In the genomic region with DNA sequence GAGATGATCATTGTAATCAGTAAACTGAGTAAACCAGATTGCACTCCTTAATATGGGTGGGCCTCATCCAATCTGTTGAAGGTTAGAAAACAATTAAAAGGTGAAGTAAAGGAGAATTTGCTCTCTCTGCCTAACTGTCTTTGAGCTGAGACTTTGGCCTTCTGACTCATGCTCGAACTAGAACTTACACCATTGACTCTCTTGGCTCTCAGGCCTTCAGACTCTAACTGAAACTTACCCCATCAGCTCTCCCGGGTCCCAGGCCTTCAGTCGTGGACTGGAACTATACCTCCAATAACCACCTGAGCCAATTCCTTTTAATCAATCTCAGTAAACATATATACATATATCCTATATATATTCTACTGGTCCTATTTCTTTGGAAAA, we compare ENCODE assay signal across 17 cellular contexts. TPM values are rescaled to one million over a fixed set of nuclear protein-coding genes. Genes with fewer than 3 reads are reported as not detected.
DNase-seq lines count a peak whose midpoint lies in the region; ATAC-seq, FAIRE-seq and TF ChIP-seq lines count a peak whose summit lies in the region.
"Had no signal": no experiment of that assay in that cellular context is flagged by ENCODE, and none has a peak within 500 bp of the region (broad histone marks: within the 10 kb centered on the region; RNA-seq: fewer than 3 reads in every experiment).

No MANE protein-coding gene starts in this region.

- no peak for TF ChIP-seq EP300 in HepG2 (IDR thresholded peaks at IDR 0.05; ENCODE audit: low read depth in 2 of 2, low read length in 2 of 2)
- no peak for TF ChIP-seq EP300 in HepG2 (CRISPR knock-in tag; IDR thresholded peaks at IDR 0.05; ENCODE audit: borderline replicate concordance)

- TF ChIP-seq RAD21 in HepG2 (CRISPR knock-in tag; IDR thresholded peaks at IDR 0.05), result no peak

- FAIRE-seq in HepG2 (lab: Jason Lieb, UNC), result no peak
- FAIRE-seq: GM19239, H1 had no signal

- in situ Hi-C loops in HepG2 (cut with HindIII; ENCODE audit: extremely low pct_ligation_motif_present, low pct_unique_long_range_greater_than_20kb), result no loop called here

- 93% methylated on average over 3 of the region's 3 CpGs for WGBS in HepG2 (ENCODE audit: low lambda C conversion rate)

- peaks cover 5% of the 10 kb centered on the region for H3K36me3 Mint-ChIP-seq in neural crest cell (ENCODE audit: low read depth)
- no peaks in the 10 kb centered on the region for H3K36me3 Mint-ChIP-seq in activated T-helper 2 cell treated with anti-CD3 and anti-CD28 coated beads, Interferon-gamma antibody, Interleukin-2, Interleukin-4, amounts not matched to agents 10 μg/mL and 5 μg/mL and 100 μg/mL, durations not matched to agents 14 hours and 24 hours and 36 hours (ENCODE audit: low read depth)
- H3K36me3 Mint-ChIP-seq in activated naive CD4-positive, alpha-beta T cell treated with anti-CD3 and anti-CD28 coated beads for 36 hours (ENCODE audit: low read depth), result no peaks in the 10 kb centered on the region
- H3K36me3 Mint-ChIP-seq: CD14-positive monocyte; CD4-positive, alpha-beta memory T cell had no signal

- H3K27ac Mint-ChIP-seq in neural crest cell (ENCODE audit: unreplicated experiment), result peak overlapping the region; percentile 52
- H3K27ac Mint-ChIP-seq in activated T-helper 2 cell treated with anti-CD3 and anti-CD28 coated beads, Interferon-gamma antibody, Interleukin-2, Interleukin-4, amounts not matched to agents 10 μg/mL and 5 μg/mL and 100 μg/mL, durations not matched to agents 14 hours and 24 hours and 36 hours, result no peak overlapping the region
- no peak overlapping the region for H3K27ac Mint-ChIP-seq in activated naive CD4-positive, alpha-beta T cell treated with anti-CD3 and anti-CD28 coated beads for 36 hours
- H3K27ac Mint-ChIP-seq: CD4-positive, alpha-beta memory T cell had no signal

- H3K9me3 ChIP-seq in HEK293 (ENCODE audit: control insufficient read depth, insufficient read depth, low read depth, low read length), result no peaks in the 10 kb centered on the region
- H3K9me3 ChIP-seq in iPS-15b (ENCODE audit: control insufficient read depth, insufficient read depth, low read length), result no peaks in the 10 kb centered on the region
- H3K9me3 ChIP-seq in HepG2 (ENCODE audit: low read length), result no peaks in the 10 kb centered on the region
- H3K9me3 ChIP-seq: BLaER1 had no signal

- H3K36me3 ChIP-seq in HEK293 (ENCODE audit: control insufficient read depth in 2 of 2, insufficient read depth in 1 of 2, low read length in 2 of 2) (no peaks in the 10 kb centered on the region), iPS-15b (ENCODE audit: control insufficient read depth, insufficient read depth, low read length) (no peaks in the 10 kb centered on the region), HepG2 (replicated peaks in 1 of 2; ENCODE audit: control insufficient read depth in 1 of 2, insufficient read depth in 2 of 2, low read length in 2 of 2) (0 out of 5 replicates have a peak, but pooled peaks cover 0 to 8% of the 10 kb centered on the region in 2 experiments)
- H3K36me3 ChIP-seq: BLaER1 had no signal

- peaks cover 61% of the 10 kb centered on the region for H3K4me1 Mint-ChIP-seq in neural crest cell
- no peaks in the 10 kb centered on the region for H3K4me1 Mint-ChIP-seq in activated T-helper 2 cell treated with anti-CD3 and anti-CD28 coated beads, Interferon-gamma antibody, Interleukin-2, Interleukin-4, amounts not matched to agents 10 μg/mL and 5 μg/mL and 100 μg/mL, durations not matched to agents 14 hours and 24 hours and 36 hours (ENCODE audit: low read depth)
- no peaks in the 10 kb centered on the region for H3K4me1 Mint-ChIP-seq in activated naive CD4-positive, alpha-beta T cell treated with anti-CD3 and anti-CD28 coated beads for 36 hours (ENCODE audit: low read depth)
- H3K4me1 Mint-ChIP-seq: CD14-positive monocyte; CD4-positive, alpha-beta memory T cell had no signal

- POLR2A ChIA-PET in HEK293 (lab: Yijun Ruan, JAX) (no interaction called here), HepG2 (lab: Yijun Ruan, JAX) (interaction anchor here (1.0 kb wide), 1 partner anchor 34 kb away, joined by 4 read pairs; a partner anchor contains a TSS)

- H3K79me2 ChIP-seq in HepG2 (ENCODE audit: insufficient read depth, low read length), result peaks cover 94% of the 10 kb centered on the region

- peaks cover 3% of the 10 kb centered on the region for H3K9me3 Mint-ChIP-seq in neural crest cell
- no peaks in the 10 kb centered on the region for H3K9me3 Mint-ChIP-seq in activated T-helper 2 cell treated with anti-CD3 and anti-CD28 coated beads, Interferon-gamma antibody, Interleukin-2, Interleukin-4, amounts not matched to agents 10 μg/mL and 5 μg/mL and 100 μg/mL, durations not matched to agents 14 hours and 24 hours and 36 hours
- no peaks in the 10 kb centered on the region for H3K9me3 Mint-ChIP-seq in activated naive CD4-positive, alpha-beta T cell treated with anti-CD3 and anti-CD28 coated beads for 36 hours
- H3K9me3 Mint-ChIP-seq: CD4-positive, alpha-beta memory T cell; H9 had no signal

- H3K4me3 Mint-ChIP-seq in neural crest cell, result no peak overlapping the region
- H3K4me3 Mint-ChIP-seq in activated T-helper 2 cell treated with anti-CD3 and anti-CD28 coated beads, Interferon-gamma antibody, Interleukin-2, Interleukin-4, amounts not matched to agents 10 μg/mL and 5 μg/mL and 100 μg/mL, durations not matched to agents 14 hours and 24 hours and 36 hours (ENCODE audit: low read depth), result no peak overlapping the region
- H3K4me3 Mint-ChIP-seq in activated naive CD4-positive, alpha-beta T cell treated with anti-CD3 and anti-CD28 coated beads for 36 hours, result no peak overlapping the region
- H3K4me3 Mint-ChIP-seq: CD14-positive monocyte; CD4-positive, alpha-beta memory T cell; H9 had no signal

- BruUV-seq in HepG2 (replicated peaks; lab: Mats Ljungman, UMichigan), result no TSS peak

- H3K27me3 Mint-ChIP-seq in neural crest cell (ENCODE audit: low read depth), result peaks cover 2% of the 10 kb centered on the region
- peaks cover 3% of the 10 kb centered on the region for H3K27me3 Mint-ChIP-seq in activated T-helper 2 cell treated with anti-CD3 and anti-CD28 coated beads, Interferon-gamma antibody, Interleukin-2, Interleukin-4, amounts not matched to agents 10 μg/mL and 5 μg/mL and 100 μg/mL, durations not matched to agents 14 hours and 24 hours and 36 hours (ENCODE audit: low read depth)
- no peaks in the 10 kb centered on the region for H3K27me3 Mint-ChIP-seq in activated naive CD4-positive, alpha-beta T cell treated with anti-CD3 and anti-CD28 coated beads for 36 hours (ENCODE audit: low read depth)

- CTCF ChIA-PET in HEK293 (lab: Yijun Ruan, JAX) (no interaction called here), HepG2 (lab: Yijun Ruan, JAX; ENCODE audit: low intra/inter-chr PET ratio, low total read pairs) (no interaction called here)
- CTCF ChIA-PET in activated naive CD4-positive, alpha-beta T cell treated with anti-CD3 and anti-CD28 coated beads for 36 hours (lab: Charles Lee), result no interaction called here

- H4K20me1 ChIP-seq in HepG2 (ENCODE audit: insufficient read depth, low read length), result peaks cover 49% of the 10 kb centered on the region
- H4K20me1 ChIP-seq: BLaER1 had no signal

- TF ChIP-seq POLR2A in HepG2 (IDR thresholded peaks at IDR 0.05; ENCODE audit: insufficient read depth in 1 of 2, low read depth in 2 of 2, low read length in 2 of 2), result no peak

- H3K27ac ChIP-seq in HEK293 (ENCODE audit: extremely low read depth, low read depth, low read length) (no peak overlapping the region), HepG2 (ENCODE audit: extremely low read length, insufficient read depth, low read length) (no peak overlapping the region)
- H3K27ac ChIP-seq: BLaER1 had no signal

- no peak overlapping the region for H3K4me3 ChIP-seq in HEK293 (ENCODE audit: low read depth, low read length)
- H3K4me3 ChIP-seq in iPS-15b (ENCODE audit: low read depth, low read length), result no peak overlapping the region
- H3K4me3 ChIP-seq in HepG2 (replicated peaks in 1 of 3; ENCODE audit: insufficient read depth in 1 of 3, low read depth in 2 of 3, low read length in 3 of 3), result no peak overlapping the region
- H3K4me3 ChIP-seq: BLaER1 had no signal

- H3K4me1 ChIP-seq in HEK293 (ENCODE audit: control insufficient read depth, insufficient read depth, low read length) (0 out of 2 replicates have a peak, but pooled peaks cover 3% of the 10 kb centered on the region), iPS-15b (ENCODE audit: control insufficient read depth, insufficient read depth, low read length) (peaks cover 35% of the 10 kb centered on the region), HepG2 (ENCODE audit: insufficient read depth, low read length) (peaks cover 52% of the 10 kb centered on the region)
- H3K4me1 ChIP-seq: BLaER1 had no signal

- no peak for TF ChIP-seq CTCF in HEK293 (tag by site-specific recombination; IDR thresholded peaks at IDR 0.05)
- TF ChIP-seq CTCF in HepG2 (CRISPR knock-in tag; IDR thresholded peaks at IDR 0.05), result no peak
- TF ChIP-seq CTCF in neural crest cell (conservative IDR thresholded peaks at IDR 0.05), result no peak

- H3K9ac ChIP-seq in iPS-15b (ENCODE audit: low read depth, low read length) (peak overlapping the region; percentile 17), HepG2 (ENCODE audit: insufficient read depth, low read depth, low read length) (no peak overlapping the region)
- H3K9ac ChIP-seq: BLaER1 had no signal

- DNase-seq in HepG2 (ENCODE audit: low spot score) (no peak), neural crest cell (ENCODE audit: low read depth, low spot score) (no peak), LoVo (ENCODE audit: low spot score) (no peak)
- no peak for DNase-seq in activated T-helper 2 cell treated with anti-CD3 and anti-CD28 coated beads, Interferon-gamma antibody, Interleukin-2, Interleukin-4, amounts not matched to agents 10 μg/mL and 5 μg/mL and 100 μg/mL, durations not matched to agents 14 hours and 24 hours and 36 hours (ENCODE audit: low spot score)
- DNase-seq in activated naive CD4-positive, alpha-beta T cell treated with anti-CD3 and anti-CD28 coated beads for 36 hours, result no peak
- DNase-seq: 8988T; CD4-positive, alpha-beta memory T cell; DMS153; DMS79; GDM1; H9 had no signal

- no peak overlapping the region for H2AFZ ChIP-seq in HepG2 (ENCODE audit: low read length)

- peak; percentile 35; the same call in 1 of the 3 replicates for ATAC-seq in HepG2

- H3K27me3 ChIP-seq in iPS-15b (ENCODE audit: control insufficient read depth, insufficient read depth, low read length), result no peaks in the 10 kb centered on the region
- no peaks in the 10 kb centered on the region for H3K27me3 ChIP-seq in HepG2 (ENCODE audit: control insufficient read depth in 1 of 2, insufficient read depth in 2 of 2, low read length in 2 of 2)
- H3K27me3 ChIP-seq: BLaER1 had no signal

- H3K4me2 ChIP-seq in HepG2 (ENCODE audit: low read depth, low read length), result no peak overlapping the region
- H3K4me2 ChIP-seq: BLaER1 had no signal

- intact Hi-C loops in HepG2 (cut with micrococcal nuclease; ENCODE audit: unreplicated experiment), result no loop called here
- intact Hi-C loops in activated T-helper 2 cell treated with anti-CD3 and anti-CD28 coated beads, Interferon-gamma antibody, Interleukin-2, Interleukin-4, amounts not matched to agents 10 μg/mL and 5 μg/mL and 100 μg/mL, durations not matched to agents 14 hours and 24 hours and 36 hours (cut with micrococcal nuclease), result no loop called here
- intact Hi-C loops in activated naive CD4-positive, alpha-beta T cell treated with anti-CD3 and anti-CD28 coated beads for 36 hours (cut with micrococcal nuclease), result no loop called here

RNA-seq across cellular contexts. Expression of a gene that starts 34.0 kb away (rescaled TPM):
- total RNA-seq in HepG2 (2016; rRNA removed; fragmentation: Illumina TruSeq; extraction: Trizol) (51.4 and 68.7 TPM in 2 replicates), neural crest cell (45.3 and 51.5 TPM in 2 replicates)
- 8.1 and 10.5 TPM in 2 replicates for total RNA-seq in HepG2 (2016; cell fraction: cytosol; rRNA removed; fragmentation: Illumina TruSeq; extraction: Trizol; ENCODE audit: low read depth)
- 51.6 and 65.3 TPM in 2 replicates for total RNA-seq in HepG2 (2016; cell fraction: insoluble cytoplasmic fraction; rRNA removed; fragmentation: Illumina TruSeq; extraction: Trizol)
- 23.6 and 26.4 TPM in 2 replicates for total RNA-seq in HepG2 (2016; cell fraction: membrane; rRNA removed; fragmentation: Illumina TruSeq; extraction: Trizol)
- total RNA-seq in HepG2 (2016; cell fraction: nucleus; rRNA removed; fragmentation: Illumina TruSeq; extraction: Trizol), result 111 and 112 TPM in 2 replicates
- polyA plus RNA-seq in HepG2 (2011; rRNA removed), result 42.1 and 43.8 TPM in 2 replicates
- polyA plus RNA-seq in HepG2 (2011; cell fraction: cytosol; rRNA removed), result 21.7 and 35.6 TPM in 2 replicates
- 35.4 and 41.4 TPM in 2 replicates for polyA plus RNA-seq in HepG2 (2011; cell fraction: nucleus; rRNA removed)
- polyA plus RNA-seq in HepG2 (2012), result 45.1 and 63.2 TPM in 2 replicates
- 1.6 TPM in 2 replicates for polyA plus RNA-seq in HepG2 (2016; cell fraction: cytosol; fragmentation: Illumina TruSeq; extraction: Trizol; ENCODE audit: low read depth)
- 39.9 and 43.3 TPM in 2 replicates for polyA plus RNA-seq in HepG2 (2016; cell fraction: insoluble cytoplasmic fraction; fragmentation: Illumina TruSeq; extraction: Trizol; ENCODE audit: low read depth)
- 7.6 and 7.9 TPM in 2 replicates for polyA plus RNA-seq in HepG2 (2016; cell fraction: membrane; fragmentation: Illumina TruSeq; extraction: Trizol; ENCODE audit: low read depth)
- 106 and 117 TPM in 2 replicates for polyA plus RNA-seq in HepG2 (2016; cell fraction: nucleus; fragmentation: Illumina TruSeq; extraction: Trizol; ENCODE audit: insufficient read depth, low read depth)
- polyA minus RNA-seq in HepG2 (2011; rRNA and poly(A)+ RNA removed; ENCODE audit: low replicate concordance), result 187 and 243 TPM in 2 replicates
- 60.2 and 70.2 TPM in 2 replicates for polyA minus RNA-seq in HepG2 (2011; cell fraction: cytosol; rRNA and poly(A)+ RNA removed)
- polyA minus RNA-seq in HepG2 (2011; cell fraction: nucleus; rRNA and poly(A)+ RNA removed), result 201 and 210 TPM in 2 replicates
- 0.05 and 0.14 TPM in 2 replicates for total RNA-seq in activated T-helper 2 cell treated with anti-CD3 and anti-CD28 coated beads, Interferon-gamma antibody, Interleukin-2, Interleukin-4, amounts not matched to agents 10 μg/mL and 5 μg/mL and 100 μg/mL, durations not matched to agents 14 hours and 24 hours and 36 hours
- under 1 TPM; 0.12 to 0.19 TPM for total RNA-seq in activated naive CD4-positive, alpha-beta T cell treated with anti-CD3 and anti-CD28 coated beads for 36 hours
